In genomic region chr6:39203804-39204495, GRCh38 we compare ENCODE assay signal across 12 cellular contexts. TPM values are rescaled to one million over a fixed set of nuclear protein-coding genes. Genes with fewer than 3 reads are reported as not detected.
DNase-seq lines count a peak whose midpoint lies in the region; ATAC-seq and TF ChIP-seq lines count a peak whose summit lies in the region.
"Had no signal": no experiment of that assay in that cellular context is flagged by ENCODE, and none has a peak within 500 bp of the region (broad histone marks: within the 10 kb centered on the region; RNA-seq: fewer than 3 reads in every experiment).

No MANE protein-coding gene starts in this region.

- H3K4me1 Mint-ChIP-seq in GM23338: peaks cover 85% of the 10 kb centered on the region
- peaks cover 4% of the 10 kb centered on the region for H3K4me1 Mint-ChIP-seq in activated naive CD4-positive, alpha-beta T cell treated with anti-CD3 and anti-CD28 coated beads for 36 hours (ENCODE audit: low read depth)

- H3K4ac ChIP-seq in trophoblast cell (ENCODE audit: low read depth, low read length): no peak overlapping the region

- H3K79me2 ChIP-seq in GM23338 (replicated peaks; ENCODE audit: insufficient read depth): peaks cover 98% of the 10 kb centered on the region
- peaks cover 13% of the 10 kb centered on the region for H3K79me2 ChIP-seq in hepatocyte
- H3K79me2 ChIP-seq in trophoblast cell (ENCODE audit: control insufficient read depth, insufficient read depth, low read length, poor library complexity): no peaks in the 10 kb centered on the region

- H3K27me3 ChIP-seq in GM23338 (ENCODE audit: insufficient read depth) (no peaks in the 10 kb centered on the region), MG63 (no peaks in the 10 kb centered on the region), hepatocyte (no peaks in the 10 kb centered on the region), trophoblast cell (ENCODE audit: insufficient read depth, low read length) (no peaks in the 10 kb centered on the region)

- H2BK12ac ChIP-seq in trophoblast cell (ENCODE audit: low read length): peak overlapping the region; percentile 37

- H3K27ac ChIP-seq in GM23338 (ENCODE audit: low read depth) (peak overlapping the region; percentile 86), hepatocyte (peak overlapping the region; percentile 89), trophoblast cell (ENCODE audit: low read depth, low read length) (no peak overlapping the region)
- H3K27ac ChIP-seq: HL-60 had no signal

- peaks cover 14% of the 10 kb centered on the region; the same call in 2 of the 3 replicates for H3K36me3 Mint-ChIP-seq in GM23338 (ENCODE audit: low read depth)
- peaks cover 2% of the 10 kb centered on the region for H3K36me3 Mint-ChIP-seq in activated naive CD4-positive, alpha-beta T cell treated with anti-CD3 and anti-CD28 coated beads for 36 hours (ENCODE audit: low read depth)

- H3K9me2 ChIP-seq in GM23338 (ENCODE audit: insufficient read depth): no peaks in the 10 kb centered on the region
- no peaks in the 10 kb centered on the region for H3K9me2 ChIP-seq in hepatocyte (replicated peaks; ENCODE audit: insufficient read depth)

- intact Hi-C loops in activated naive CD4-positive, alpha-beta T cell treated with anti-CD3 and anti-CD28 coated beads for 36 hours (cut with micrococcal nuclease): no loop called here

- peaks cover 15% of the 10 kb centered on the region; the same call in 1 of the 2 replicates for H3F3A ChIP-seq in GM23338 (replicated peaks; ENCODE audit: low read depth)

- peak overlapping the region; percentile 23; the same call in 1 of the 2 replicates for H3K4me3 ChIP-seq in GM23338
- no peak overlapping the region for H3K4me3 ChIP-seq in MG63
- H3K4me3 ChIP-seq in hepatocyte: no peak overlapping the region
- H3K4me3 ChIP-seq in trophoblast cell (ENCODE audit: low read depth, low read length): no peak overlapping the region

- DNase-seq in GM23338 (ENCODE audit: low spot score): peak; percentile 46
- DNase-seq in MG63: peak; percentile 54
- peak; percentile 71 for DNase-seq in hepatocyte (ENCODE audit: low spot score)
- DNase-seq in trophoblast cell: peak in 1 of 2 donors; percentile 25
- no peak for DNase-seq in activated naive CD4-positive, alpha-beta T cell treated with anti-CD3 and anti-CD28 coated beads for 36 hours
- DNase-seq in stimulated activated CD4-positive, alpha-beta T cell treated with anti-CD3 and anti-CD28 coated beads, Interleukin-4, amount 100 ng/mL, for 4 hours: no peak
- no peak for DNase-seq in GM19238 (ENCODE audit: insufficient read length, low spot score)
- DNase-seq: NCI-H1694; stimulated activated naive CD8-positive, alpha-beta T cell treated with anti-CD3 and anti-CD28 coated beads, Interleukin-15, Interleukin-2, amounts not matched to agents 100 U/mL and 50 U/mL, for 24 hours had no signal

- no peaks in the 10 kb centered on the region for H3K36me3 ChIP-seq in GM23338 (ENCODE audit: insufficient read depth)
- H3K36me3 ChIP-seq in MG63: no peaks in the 10 kb centered on the region
- no peaks in the 10 kb centered on the region for H3K36me3 ChIP-seq in hepatocyte (replicated peaks; ENCODE audit: insufficient read depth, low read depth)
- no peaks in the 10 kb centered on the region for H3K36me3 ChIP-seq in trophoblast cell (ENCODE audit: control insufficient read depth in 1 of 2, insufficient read depth in 2 of 2, low read length in 2 of 2)

- 41% methylated on average over 12 of the region's 12 CpGs for WGBS in hepatocyte (ENCODE audit: low lambda C conversion rate, missing lambda C conversion rate)
- no CpG with 5 or more reads among the region's 12 CpGs for WGBS in trophoblast cell (ENCODE audit: extremely low coverage, insufficient coverage, insufficient read length)

- H3K27ac Mint-ChIP-seq in GM23338: peak overlapping the region; percentile 88
- no peak overlapping the region for H3K27ac Mint-ChIP-seq in activated naive CD4-positive, alpha-beta T cell treated with anti-CD3 and anti-CD28 coated beads for 36 hours

- CTCF ChIA-PET in activated naive CD4-positive, alpha-beta T cell treated with anti-CD3 and anti-CD28 coated beads for 36 hours (lab: Charles Lee): no interaction called here

- H3K4me1 ChIP-seq in GM23338 (ENCODE audit: insufficient read depth): peaks cover 66% of the 10 kb centered on the region
- H3K4me1 ChIP-seq in hepatocyte (ENCODE audit: insufficient read depth): peaks cover 66% of the 10 kb centered on the region
- peaks cover 42 to 52% of the 10 kb centered on the region in 2 experiments for H3K4me1 ChIP-seq in trophoblast cell (ENCODE audit: control insufficient read depth in 1 of 2, insufficient read depth in 2 of 2, low read length in 2 of 2)

- peak; percentile 8 for ATAC-seq in GM23338
- ATAC-seq in HG03571 (IDR thresholded peaks at IDR 0.05; ENCODE audit: unreplicated experiment): no peak
- ATAC-seq: stimulated activated naive CD8-positive, alpha-beta T cell treated with anti-CD3 and anti-CD28 coated beads, Interleukin-15, Interleukin-2, amounts not matched to agents 100 U/mL and 50 U/mL, for 24 hours had no signal

- H2BK120ac ChIP-seq in trophoblast cell (ENCODE audit: insufficient read depth, low read length, poor library complexity): no peak overlapping the region

- H3K9me3 ChIP-seq in MG63: no peaks in the 10 kb centered on the region
- no peaks in the 10 kb centered on the region for H3K9me3 ChIP-seq in hepatocyte (ENCODE audit: low read depth)
- no peaks in the 10 kb centered on the region for H3K9me3 ChIP-seq in trophoblast cell (ENCODE audit: insufficient read depth, low read depth, low read length)

- no peak overlapping the region for H2AK5ac ChIP-seq in trophoblast cell (ENCODE audit: low read length)

- no peak overlapping the region for H2AFZ ChIP-seq in GM23338
- H2AFZ ChIP-seq in hepatocyte: no peak overlapping the region
- no peak overlapping the region for H2AFZ ChIP-seq in trophoblast cell (ENCODE audit: insufficient read depth, low read length, poor library complexity)

- no peak overlapping the region for H3K4me3 Mint-ChIP-seq in GM23338
- H3K4me3 Mint-ChIP-seq in activated naive CD4-positive, alpha-beta T cell treated with anti-CD3 and anti-CD28 coated beads for 36 hours: no peak overlapping the region

- H3K23ac ChIP-seq in trophoblast cell (ENCODE audit: low read length): no peak overlapping the region

- H4K8ac ChIP-seq in trophoblast cell (ENCODE audit: low read depth, low read length): no peak overlapping the region

- no peak overlapping the region for H3K14ac ChIP-seq in trophoblast cell (ENCODE audit: low read length)

- no peak for TF ChIP-seq CTCF in GM23338 (conservative IDR thresholded peaks at IDR 0.05; ENCODE audit: low read depth in 2 of 2)
- no peak for TF ChIP-seq CTCF in hepatocyte (IDR thresholded peaks at IDR 0.05; ENCODE audit: poor library complexity)

- H3K18ac ChIP-seq in trophoblast cell (ENCODE audit: low read length): no peak overlapping the region

- peak overlapping the region; percentile 66 for H3K4me2 ChIP-seq in GM23338
- peak overlapping the region; percentile 10 for H3K4me2 ChIP-seq in hepatocyte
- H3K4me2 ChIP-seq in trophoblast cell (ENCODE audit: low read length): no peak overlapping the region

- peaks cover 5% of the 10 kb centered on the region for H3K79me1 ChIP-seq in trophoblast cell (ENCODE audit: low read length)

- H4K20me1 ChIP-seq in GM23338 (replicated peaks; ENCODE audit: insufficient read depth): peaks cover 37% of the 10 kb centered on the region
- no peaks in the 10 kb centered on the region for H4K20me1 ChIP-seq in hepatocyte (ENCODE audit: insufficient read depth, poor library complexity, severe bottlenecking)

- no peak overlapping the region for H4K12ac ChIP-seq in trophoblast cell (ENCODE audit: low read depth, low read length)

- no peak overlapping the region for H3K9ac ChIP-seq in trophoblast cell (ENCODE audit: low read length)

- H3K27me3 Mint-ChIP-seq in GM23338 (ENCODE audit: insufficient read depth, low read depth, poor library complexity): peaks cover 13% of the 10 kb centered on the region
- H3K27me3 Mint-ChIP-seq in activated naive CD4-positive, alpha-beta T cell treated with anti-CD3 and anti-CD28 coated beads for 36 hours (ENCODE audit: low read depth): no peaks in the 10 kb centered on the region

- H2BK5ac ChIP-seq in trophoblast cell (ENCODE audit: low read depth, low read length, poor library complexity): no peak overlapping the region

- no peak overlapping the region for H4K91ac ChIP-seq in trophoblast cell (ENCODE audit: low read depth, low read length)

- no peaks in the 10 kb centered on the region for H3K9me3 Mint-ChIP-seq in GM23338
- H3K9me3 Mint-ChIP-seq in activated naive CD4-positive, alpha-beta T cell treated with anti-CD3 and anti-CD28 coated beads for 36 hours: no peaks in the 10 kb centered on the region

TF ChIP-seq in GM23338, 12 proteins besides CTCF, POLR2A, EP300 and RAD21 (continues in another document):
- TF ChIP-seq JUNB (IDR thresholded peaks at IDR 0.05; ENCODE audit: unreplicated experiment): no peak
- no peak for TF ChIP-seq EZH2phosphoT487 (IDR thresholded peaks at IDR 0.05; ENCODE audit: unreplicated experiment)
- no peak for TF ChIP-seq EZH2 (IDR thresholded peaks at IDR 0.05; ENCODE audit: low read depth, unreplicated experiment)
- no peak for TF ChIP-seq CREB1 (CRISPR knock-in tag; IDR thresholded peaks at IDR 0.05; ENCODE audit: low read depth)
- TF ChIP-seq NANOG (IDR thresholded peaks at IDR 0.05; ENCODE audit: borderline replicate concordance): no peak

RNA-seq across cellular contexts. Expression of gene KCNK5, which starts 25.3 kb away (rescaled TPM):
- total RNA-seq in GM23338 (2014; rRNA removed; shearing (Covaris generic)): 54.8 and 57.4 TPM in 2 replicates
- polyA plus RNA-seq in GM23338 (2016; fragmentation: Nextera tagmentation; extraction: Ambion mirVana): 9.5 and 9.7 TPM in 2 replicates
- total RNA-seq in MG63 (2014; rRNA removed; shearing (Covaris generic); ENCODE audit: low replicate concordance): 2.4 and 2.8 TPM in 2 replicates
- 11.4 and 11.6 TPM in 2 replicates for total RNA-seq in hepatocyte
- polyA plus RNA-seq in hepatocyte: 6.6 and 10.7 TPM in 2 replicates
- 0.89 and 1.0 TPM in 2 replicates for polyA plus RNA-seq in trophoblast cell (2013)
- total RNA-seq in activated naive CD4-positive, alpha-beta T cell treated with anti-CD3 and anti-CD28 coated beads for 36 hours: 1 to 10 TPM; 9.0 to 9.2 TPM
- total RNA-seq: myocyte had no signal

Comparison
In these comparisons a context has a peak if more than half of its experiments do, and no peak if none do; other contexts are left out.
1. DNase-seq: peak in GM23338 (single experiment), MG63 (single experiment) and hepatocyte (single experiment); none in activated naive CD4-positive, alpha-beta T cell treated with anti-CD3 and anti-CD28 coated beads for 36 hours (single experiment), stimulated activated CD4-positive, alpha-beta T cell treated with anti-CD3 and anti-CD28 coated beads, Interleukin-4, amount 100 ng/mL, for 4 hours (0 of 2) and GM19238 (single experiment).